In genomic region chr10:59388577-59388976, GRCh38 we compare ENCODE assay signal across 18 cellular contexts. TPM values are rescaled to one million over a fixed set of nuclear protein-coding genes. Genes with fewer than 3 reads are reported as not detected.
DNase-seq lines count a peak whose midpoint lies in the region; ATAC-seq and TF ChIP-seq lines count a peak whose summit lies in the region.
"Had no signal": no experiment of that assay in that cellular context is flagged by ENCODE, and none has a peak within 500 bp of the region (broad histone marks: within the 10 kb centered on the region; RNA-seq: fewer than 3 reads in every experiment).

No MANE protein-coding gene starts in this region.

- H3K79me2 ChIP-seq in neural progenitor cell (ENCODE audit: low read depth), result no peaks in the 10 kb centered on the region

- DNase-seq in ACHN (peak; percentile 3), IMR-90 (no peak), ascending aorta (ENCODE audit: low spot score in 2 of 2) (no peak), neural progenitor cell (ENCODE audit: low spot score) (peak; percentile 9), ecto neural progenitor cell (ENCODE audit: low spot score) (no peak)
- DNase-seq: activated gamma-delta T cell treated with Interleukin-2 at 50 U/mL for 16 hours; CD4-positive, alpha-beta T cell; central memory CD4-positive, alpha-beta T cell; DMS79 treated with DMSO at 0.1 percent for 48 hours; immature natural killer cell; NCI-H1417 treated with DMSO at 0.1 percent for 48 hours; NCI-H748 treated with DMSO at 0.1 percent for 48 hours; right cardiac atrium had no signal

- no peak for TF ChIP-seq RAD21 in IMR-90 (IDR thresholded peaks at IDR 0.05; ENCODE audit: low read length)

- H3K27ac Mint-ChIP-seq in neural progenitor cell, result no peak overlapping the region
- H3K27ac Mint-ChIP-seq: CD4-positive, alpha-beta T cell; immature natural killer cell; stimulated activated memory B cell treated with anti-CD40 and anti-IgM and Interleukin-4, amounts not matched to agents 10 μg/mL and 1 μg/mL and 100 μg/mL, for 72 hours had no signal

- peak overlapping the region; percentile 21; the same call in 1 of the 2 replicates for H3K27ac ChIP-seq in IMR-90 (ENCODE audit: insufficient read depth, low read length)
- H3K27ac ChIP-seq in ascending aorta, result peak overlapping the region; percentile 79 to 89
- H3K27ac ChIP-seq in neural progenitor cell, result no peak overlapping the region

- peaks cover 10% of the 10 kb centered on the region for H3K4me1 Mint-ChIP-seq in neural progenitor cell
- H3K4me1 Mint-ChIP-seq: immature natural killer cell; stimulated activated memory B cell treated with anti-CD40 and anti-IgM and Interleukin-4, amounts not matched to agents 10 μg/mL and 1 μg/mL and 100 μg/mL, for 72 hours had no signal

- intact Hi-C loops in IMR-90 (cut with micrococcal nuclease) (loop anchor here (5.0 kb wide), 1 partner anchor 149 kb away; no protein-coding TSS in a partner anchor), ascending aorta (cut with DNase I) (loop anchor here (5.0 to 10.0 kb wide), 3 partner anchors 311 to 446 kb away; no protein-coding TSS in a partner anchor)

- H3F3A ChIP-seq in neural progenitor cell (ENCODE audit: low read depth), result peaks cover 7% of the 10 kb centered on the region

- H2BK20ac ChIP-seq in IMR-90 (ENCODE audit: low read depth, low read length), result peak overlapping the region; percentile 82; the same call in 1 of the 2 replicates

- H3K4me2 ChIP-seq in IMR-90 (ENCODE audit: low read depth, low read length) (peak overlapping the region; percentile 10; the same call in 1 of the 2 replicates), neural progenitor cell (peak overlapping the region; percentile 8)

- no peak overlapping the region for H3K4me3 Mint-ChIP-seq in neural progenitor cell
- H3K4me3 Mint-ChIP-seq: CD4-positive, alpha-beta T cell; immature natural killer cell; stimulated activated memory B cell treated with anti-CD40 and anti-IgM and Interleukin-4, amounts not matched to agents 10 μg/mL and 1 μg/mL and 100 μg/mL, for 72 hours had no signal

- peak overlapping the region; percentile 59 for H4K91ac ChIP-seq in IMR-90 (ENCODE audit: insufficient read depth, low read depth, low read length)

- H3K27me3 Mint-ChIP-seq in neural progenitor cell (ENCODE audit: insufficient read depth, low read depth), result peaks cover 4% of the 10 kb centered on the region
- H3K27me3 Mint-ChIP-seq: CD4-positive, alpha-beta T cell; stimulated activated memory B cell treated with anti-CD40 and anti-IgM and Interleukin-4, amounts not matched to agents 10 μg/mL and 1 μg/mL and 100 μg/mL, for 72 hours had no signal

- ATAC-seq in IMR-90 (ENCODE audit: low read depth), result no peak
- ATAC-seq in GM18517 (IDR thresholded peaks at IDR 0.05; ENCODE audit: unreplicated experiment), result no peak
- no peak for ATAC-seq in HG03025 (IDR thresholded peaks at IDR 0.05; ENCODE audit: low FRiP score, unreplicated experiment)
- no peak for ATAC-seq in GM19328 (IDR thresholded peaks at IDR 0.05; ENCODE audit: unreplicated experiment)
- ATAC-seq: stimulated activated memory B cell treated with anti-CD40 and anti-IgM and Interleukin-4, amounts not matched to agents 10 μg/mL and 1 μg/mL and 100 μg/mL, for 72 hours had no signal

- in situ Hi-C loops in ACHN (cut with HindIII; ENCODE audit: low pct_ligation_motif_present, low pct_unique_long_range_greater_than_20kb, low sequenced_read_pairs) (no loop called here), IMR-90 (cut with MboI; ENCODE audit: low sequenced_read_pairs) (no loop called here)

- H3K79me1 ChIP-seq in IMR-90 (ENCODE audit: low read depth in 1 of 2, low read length in 2 of 2), result no peaks in the 10 kb centered on the region

- H3K36me3 ChIP-seq in IMR-90 (ENCODE audit: control insufficient read depth, insufficient read depth, low read length) (no peaks in the 10 kb centered on the region), ascending aorta (no peaks in the 10 kb centered on the region), neural progenitor cell (no peaks in the 10 kb centered on the region)
- H3K36me3 ChIP-seq: tibial nerve had no signal

- H4K8ac ChIP-seq in IMR-90 (ENCODE audit: low read depth in 2 of 2, low read length in 2 of 2), result peak overlapping the region; percentile 59 to 62

- peak overlapping the region; percentile 82; the same call in 1 of the 2 replicates for H4K5ac ChIP-seq in IMR-90 (ENCODE audit: low read depth, low read length)

- H3K27me3 ChIP-seq in IMR-90 (ENCODE audit: control insufficient read depth, insufficient read depth, low read length), result no peaks in the 10 kb centered on the region
- no peaks in the 10 kb centered on the region for H3K27me3 ChIP-seq in ascending aorta
- peaks cover 70% of the 10 kb centered on the region for H3K27me3 ChIP-seq in neural progenitor cell
- H3K27me3 ChIP-seq: tibial nerve had no signal

- H2BK5ac ChIP-seq in IMR-90 (ENCODE audit: low read depth, low read length, poor library complexity, severe bottlenecking), result peak overlapping the region; percentile 94

- peaks cover 12% of the 10 kb centered on the region for H3K4me1 ChIP-seq in IMR-90 (ENCODE audit: control insufficient read depth, insufficient read depth, low read length)
- H3K4me1 ChIP-seq in ascending aorta, result peaks cover 0 to 4% of the 10 kb centered on the region in 2 donors
- H3K4me1 ChIP-seq in neural progenitor cell, result peaks cover 15% of the 10 kb centered on the region

- peak overlapping the region; percentile 64; the same call in 1 of the 2 replicates for H3K4ac ChIP-seq in IMR-90 (ENCODE audit: low read depth, low read length)

- no peaks in the 10 kb centered on the region for H3K36me3 Mint-ChIP-seq in neural progenitor cell
- H3K36me3 Mint-ChIP-seq: immature natural killer cell; stimulated activated memory B cell treated with anti-CD40 and anti-IgM and Interleukin-4, amounts not matched to agents 10 μg/mL and 1 μg/mL and 100 μg/mL, for 72 hours had no signal

- H3K14ac ChIP-seq in IMR-90 (replicated peaks; ENCODE audit: low read depth, low read length), result peak overlapping the region; percentile 61

- peak overlapping the region; percentile 15; the same call in 1 of the 2 replicates for H2AK5ac ChIP-seq in IMR-90 (ENCODE audit: low read depth, low read length)

- H3K9me3 Mint-ChIP-seq in neural progenitor cell, result no peaks in the 10 kb centered on the region
- H3K9me3 Mint-ChIP-seq: CD4-positive, alpha-beta T cell had no signal

- peak overlapping the region; percentile 86 for H2BK120ac ChIP-seq in IMR-90 (ENCODE audit: low read depth, low read length)

- no TSS peak for BruUV-seq in IMR-90 (replicated peaks; lab: Mats Ljungman, UMichigan)

- WGBS in IMR-90 (ENCODE audit: extremely low coverage in 2 of 2, insufficient read length in 1 of 2), 2 experiments, result 100% methylated on average over 1 of the region's 2 CpGs; no CpG with 5 or more reads in 1 of the 2 experiments

- H3K18ac ChIP-seq in IMR-90 (ENCODE audit: low read depth, low read length), result peak overlapping the region; percentile 88; the same call in 1 of the 2 replicates

- H4K20me1 ChIP-seq in IMR-90 (ENCODE audit: insufficient read depth, low read length), result no peaks in the 10 kb centered on the region
- peaks cover 2% of the 10 kb centered on the region for H4K20me1 ChIP-seq in neural progenitor cell (ENCODE audit: low read depth)

- no peak for TF ChIP-seq POLR2A in IMR-90 (IDR thresholded peaks at IDR 0.05; ENCODE audit: low read depth, low read length)

- POLR2A ChIA-PET in IMR-90 (lab: Charles Lee; ENCODE audit: unreplicated experiment), result interaction anchor here (0.5 kb wide), 1 partner anchor 12 kb away, joined by 3 read pairs; no protein-coding TSS in a partner anchor

- dilution Hi-C loops in IMR-90 (cut with HindIII; ENCODE audit: low sequenced_read_pairs, unreplicated experiment), result no loop called here

- peak overlapping the region; percentile 39; the same call in 1 of the 2 replicates for H3K23ac ChIP-seq in IMR-90 (ENCODE audit: low read depth, low read length)

- H3K9me1 ChIP-seq in IMR-90 (ENCODE audit: insufficient read depth, low read length), result no peaks in the 10 kb centered on the region; the same call in 1 of the 2 replicates

- peak overlapping the region; percentile 38; the same call in 2 of the 3 replicates for H2BK15ac ChIP-seq in IMR-90 (ENCODE audit: low read depth, low read length)

- no peak overlapping the region for H2AK9ac ChIP-seq in IMR-90 (replicated peaks; ENCODE audit: low read depth, low read length, poor library complexity)

- H2AFZ ChIP-seq in IMR-90 (replicated peaks; ENCODE audit: low read length, poor library complexity), result no peak overlapping the region
- no peak overlapping the region for H2AFZ ChIP-seq in neural progenitor cell (replicated peaks)

- TF ChIP-seq CTCF in IMR-90 (conservative IDR thresholded peaks at IDR 0.05; ENCODE audit: low read depth, low read length) (no peak), ascending aorta (IDR thresholded peaks at IDR 0.05) (no peak), neural progenitor cell (IDR thresholded peaks at IDR 0.05) (no peak)

- H3K9me3 ChIP-seq in IMR-90 (ENCODE audit: control insufficient read depth, insufficient read depth, low read length) (no peaks in the 10 kb centered on the region), ascending aorta (no peaks in the 10 kb centered on the region), neural progenitor cell (ENCODE audit: low read depth) (no peaks in the 10 kb centered on the region)
- H3K9me3 ChIP-seq: tibial nerve had no signal

- H3K9ac ChIP-seq in IMR-90 (ENCODE audit: low read depth, low read length) (no peak overlapping the region), neural progenitor cell (no peak overlapping the region)

- CTCF ChIA-PET in IMR-90 (lab: Yijun Ruan, JAX), result no interaction called here

- no peak overlapping the region for H3K56ac ChIP-seq in IMR-90 (ENCODE audit: extremely low read depth, insufficient read depth, low read length)

- H3K4me3 ChIP-seq in IMR-90 (ENCODE audit: insufficient read depth, low read depth, low read length), result no peak overlapping the region
- H3K4me3 ChIP-seq in ascending aorta, result no peak overlapping the region
- H3K4me3 ChIP-seq in neural progenitor cell, result no peak overlapping the region
- H3K4me3 ChIP-seq: tibial nerve had no signal

TF ChIP-seq in IMR-90, 13 proteins besides CTCF, POLR2A, EP300 and RAD21:
- TF ChIP-seq MXI1 (IDR thresholded peaks at IDR 0.05; ENCODE audit: borderline replicate concordance, low read depth, low read length) (no peak), BHLHE40 (IDR thresholded peaks at IDR 0.05; ENCODE audit: low read depth, low read length) (no peak), MAZ (IDR thresholded peaks at IDR 0.05; ENCODE audit: borderline replicate concordance, low read depth, low read length) (no peak)

RNA-seq across cellular contexts. Expression of gene FAM13C, which starts 26.2 kb away (rescaled TPM):
- 2.9 and 3.3 TPM in 2 replicates for total RNA-seq in IMR-90 (2012; rRNA removed)
- 1.1 and 1.6 TPM in 2 replicates for polyA plus RNA-seq in IMR-90 (2012; rRNA removed)
- polyA plus RNA-seq in IMR-90 (2012; cell fraction: cytosol; rRNA removed), result 1.1 and 1.4 TPM in 2 replicates
- polyA plus RNA-seq in IMR-90 (2012; cell fraction: nucleus; rRNA removed; ENCODE audit: low replicate concordance), result 1.0 and 4.2 TPM in 2 replicates
- 10.7 TPM for total RNA-seq in ascending aorta
- 2.3 and 3.1 TPM in 2 replicates for total RNA-seq in neural progenitor cell (ENCODE audit: low replicate concordance)
- total RNA-seq: CD4-positive, alpha-beta T cell had no signal
- polyA plus RNA-seq: immature natural killer cell had no signal

Comparison
In these comparisons a context has a peak if more than half of its experiments do, and no peak if none do; other contexts are left out.
1. DNase-seq: peak in ACHN (single experiment) and neural progenitor cell (single experiment); none in IMR-90 (single experiment), ascending aorta (0 of 2) and ecto neural progenitor cell (single experiment).